In genomic region chr1:31434101-31434871, GRCh38 we compare ENCODE assay signal across 1 cellular context.
A peak's percentile ranks its signal among the peaks of the same experiment; 100 is the strongest.
TF ChIP-seq lines count a peak whose summit lies in the region.

No MANE protein-coding gene starts in this region.

TF ChIP-seq in HepG2, 621 proteins besides CTCF, POLR2A, EP300 and RAD21 (continued from another document and continues in another):
- TF ChIP-seq ZNF710 (CRISPR knock-in tag; IDR thresholded peaks at IDR 0.05; ENCODE audit: borderline replicate concordance) (peak; percentile 68; the same call in 1 of the 2 replicates), ZIK1 (CRISPR knock-in tag; IDR thresholded peaks at IDR 0.05; ENCODE audit: borderline replicate concordance, low read depth) (no peak), E2F1 (CRISPR knock-in tag; IDR thresholded peaks at IDR 0.05) (no peak), RORA (CRISPR knock-in tag; IDR thresholded peaks at IDR 0.05) (no peak), RXRB (CRISPR knock-in tag; IDR thresholded peaks at IDR 0.05; ENCODE audit: borderline replicate concordance) (peak; percentile 94), ZNF672 (CRISPR knock-in tag; IDR thresholded peaks at IDR 0.05) (0 out of 2 replicates have a peak, but pooled peaks have one; percentile 26), HDAC2 (CRISPR knock-in tag; IDR thresholded peaks at IDR 0.05) (peak; percentile 88; the same call in 1 of the 2 replicates), SMAD1 (CRISPR knock-in tag; IDR thresholded peaks at IDR 0.05; ENCODE audit: borderline replicate concordance, low read depth) (no peak), ZNF142 (CRISPR knock-in tag; IDR thresholded peaks at IDR 0.05) (no peak), PPARG (CRISPR knock-in tag; conservative IDR thresholded peaks at IDR 0.05) (peak; percentile 82; the same call in 1 of the 2 replicates), ZNF276 (CRISPR knock-in tag; IDR thresholded peaks at IDR 0.05; ENCODE audit: low read depth) (peak; percentile 81; the same call in 1 of the 2 replicates), ZBTB46 (CRISPR knock-in tag; IDR thresholded peaks at IDR 0.05; ENCODE audit: borderline replicate concordance) (no peak), SOX6 (IDR thresholded peaks at IDR 0.05) (no peak), SOX6 (CRISPR knock-in tag; IDR thresholded peaks at IDR 0.05) (peak; percentile 74), PRDM10 (CRISPR knock-in tag; IDR thresholded peaks at IDR 0.05; ENCODE audit: low read depth) (0 out of 2 replicates have a peak, but pooled peaks have one; percentile 48), NCOA1 (CRISPR knock-in tag; IDR thresholded peaks at IDR 0.05) (no peak), GLMP (CRISPR knock-in tag; IDR thresholded peaks at IDR 0.05; ENCODE audit: borderline replicate concordance) (no peak), HNF4G (IDR thresholded peaks at IDR 0.05; ENCODE audit: borderline replicate concordance, low read depth, low read length) (peak; percentile 41; the same call in 1 of the 2 replicates), HNF4G (CRISPR knock-in tag; IDR thresholded peaks at IDR 0.05; ENCODE audit: borderline replicate concordance, low read depth) (peak; percentile 87; the same call in 1 of the 2 replicates), BHLHE40 (IDR thresholded peaks at IDR 0.05; ENCODE audit: low read length) (no peak), RCOR2 (CRISPR knock-in tag; IDR thresholded peaks at IDR 0.05) (peak; percentile 85), SSRP1 (CRISPR knock-in tag; IDR thresholded peaks at IDR 0.05) (no peak), TCF7L2 (IDR thresholded peaks at IDR 0.05; ENCODE audit: low read depth, low read length) (no peak), ATF7-NPFF (CRISPR knock-in tag; IDR thresholded peaks at IDR 0.05; ENCODE audit: low read depth) (peak; percentile 35; the same call in 1 of the 2 replicates), CREB1 (IDR thresholded peaks at IDR 0.05) (no peak), CREB1 (CRISPR knock-in tag; IDR thresholded peaks at IDR 0.05) (peak; percentile 42; the same call in 1 of the 2 replicates), CSRNP2 (CRISPR knock-in tag; conservative IDR thresholded peaks at IDR 0.05; ENCODE audit: low read depth) (no peak), FOSL2 (CRISPR knock-in tag; IDR thresholded peaks at IDR 0.05) (no peak), REPIN1 (CRISPR knock-in tag; IDR thresholded peaks at IDR 0.05; ENCODE audit: borderline replicate concordance, low read depth) (no peak), BCLAF1 (IDR thresholded peaks at IDR 0.05) (no peak), ETV6 (CRISPR knock-in tag; conservative IDR thresholded peaks at IDR 0.05) (no peak), ZNF180 (CRISPR knock-in tag; IDR thresholded peaks at IDR 0.05; ENCODE audit: borderline replicate concordance, low read depth) (no peak), ELF1 (CRISPR knock-in tag; IDR thresholded peaks at IDR 0.05) (peak; percentile 66; the same call in 1 of the 2 replicates), ADNP (CRISPR knock-in tag; IDR thresholded peaks at IDR 0.05) (no peak), HOXD1 (CRISPR knock-in tag; IDR thresholded peaks at IDR 0.05) (peak; percentile 61; the same call in 1 of the 2 replicates)
